8 cellular contexts compared by ENCODE assay signal in the genomic region with DNA sequence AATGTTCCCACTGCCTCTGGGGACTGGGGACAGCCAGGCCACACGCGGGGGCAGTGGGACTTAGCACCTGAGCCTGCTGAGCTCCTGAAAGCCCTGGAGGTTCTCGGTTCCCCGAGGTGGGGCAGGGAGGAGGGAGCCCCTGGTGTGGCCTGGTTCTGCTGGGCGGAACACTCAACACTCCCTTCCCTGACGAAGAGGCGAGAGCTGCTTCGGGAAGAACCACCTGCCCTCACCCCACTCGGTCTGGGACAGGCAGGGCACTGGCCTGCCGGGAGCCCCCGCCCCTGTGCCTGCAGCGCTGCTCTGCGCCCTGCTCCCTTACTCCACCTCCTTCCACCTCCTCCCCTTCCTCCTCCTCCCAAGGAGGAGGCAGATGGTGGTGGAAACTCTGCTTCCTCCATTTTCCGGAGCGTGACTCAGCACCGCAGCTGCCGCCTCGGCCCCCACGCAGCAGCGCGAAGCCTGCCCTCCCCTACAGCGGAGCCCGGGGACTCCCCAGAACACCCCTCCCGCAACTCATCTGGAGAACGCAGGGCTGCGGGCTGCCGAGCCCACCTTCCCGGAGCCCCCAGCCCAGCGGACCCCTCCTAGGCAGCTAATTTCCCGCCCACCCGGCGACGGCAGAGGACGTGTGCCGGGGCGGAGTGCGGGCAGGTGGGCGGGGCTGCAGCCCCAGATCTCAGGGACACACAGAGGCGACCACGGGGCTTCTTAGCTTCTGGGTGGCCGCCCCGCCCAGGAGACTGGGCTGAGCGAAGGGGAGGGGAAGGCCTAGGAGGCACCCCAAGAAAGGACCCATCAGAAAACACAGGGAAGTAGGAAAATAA. TPM values are rescaled to one million over a fixed set of nuclear protein-coding genes. Genes with fewer than 3 reads are reported as not detected.
DNase-seq lines count a peak whose midpoint lies in the region; ATAC-seq, FAIRE-seq and TF ChIP-seq lines count a peak whose summit lies in the region.

No MANE protein-coding gene starts in this region.

- H3K9ac ChIP-seq in SU-DHL-6 (ENCODE audit: low read length), result peak overlapping the region; percentile 54
- H3K9ac ChIP-seq in adipocyte (ENCODE audit: low read length), result peak overlapping the region; percentile 84

- H3K4me2 ChIP-seq in SU-DHL-6 (ENCODE audit: low read depth, low read length, poor library complexity, severe bottlenecking), result peak overlapping the region; percentile 51

- no peak for TF ChIP-seq CTCF in SU-DHL-6 (IDR thresholded peaks at IDR 0.05; ENCODE audit: insufficient read depth, low read length, poor library complexity, severe bottlenecking)
- TF ChIP-seq CTCF in right atrium auricular region (IDR thresholded peaks at IDR 0.05), result no peak

- H3K79me2 ChIP-seq in SU-DHL-6 (ENCODE audit: insufficient read depth, low read length), result no peaks in the 10 kb centered on the region

- peak overlapping the region; percentile 87 for H2AFZ ChIP-seq in SU-DHL-6 (ENCODE audit: low read depth, low read length, severe bottlenecking)

- FAIRE-seq in urothelium cell line (lab: Jason Lieb, UNC), result no peak

- H3K4me1 ChIP-seq in adipocyte (ENCODE audit: control insufficient read depth, insufficient read depth, low read length), result peaks cover 41% of the 10 kb centered on the region
- H3K4me1 ChIP-seq in right atrium auricular region, result peaks cover 0 to 60% of the 10 kb centered on the region in 2 donors

- DNase-seq in AG20443 (ENCODE audit: low spot score), result peak; percentile 85
- DNase-seq in HuH-7 (ENCODE audit: low spot score), result peak; percentile 83
- peak; percentile 79 for DNase-seq in adipocyte (ENCODE audit: low read depth)
- no peak for DNase-seq in right atrium auricular region (ENCODE audit: low spot score)
- peak; percentile 70 for DNase-seq in pulmonary artery endothelial cell (ENCODE audit: low read depth, low spot score)
- DNase-seq in urothelium cell line (ENCODE audit: low spot score), result peak; percentile 77

- no peaks in the 10 kb centered on the region for H3K36me3 ChIP-seq in SU-DHL-6 (ENCODE audit: low read length)
- no peaks in the 10 kb centered on the region for H3K36me3 ChIP-seq in adipocyte (ENCODE audit: control insufficient read depth, insufficient read depth, low read length, severe bottlenecking)
- H3K36me3 ChIP-seq in right atrium auricular region, result no peaks in the 10 kb centered on the region

- ATAC-seq in GM19372 (IDR thresholded peaks at IDR 0.05; ENCODE audit: low read depth, unreplicated experiment), result peak; percentile 48

- H3K27ac ChIP-seq in SU-DHL-6 (ENCODE audit: low read depth, low read length) (no peak overlapping the region; the same call in 1 of the 2 replicates), right atrium auricular region (peak overlapping the region; percentile 79 to 84)

- H4K20me1 ChIP-seq in SU-DHL-6 (ENCODE audit: low read depth, low read length), result no peaks in the 10 kb centered on the region

- H3K9me3 ChIP-seq in SU-DHL-6 (ENCODE audit: insufficient read depth, low read length) (no peaks in the 10 kb centered on the region; the same call in 1 of the 2 replicates), adipocyte (ENCODE audit: control insufficient read depth, low read length) (no peaks in the 10 kb centered on the region), right atrium auricular region (no peaks in the 10 kb centered on the region)

- H3K27me3 ChIP-seq in SU-DHL-6 (ENCODE audit: low read length) (no peaks in the 10 kb centered on the region), adipocyte (replicated peaks; ENCODE audit: control insufficient read depth, insufficient read depth, low read length) (no peaks in the 10 kb centered on the region), right atrium auricular region (no peaks in the 10 kb centered on the region)

- H3K9me2 ChIP-seq in SU-DHL-6 (replicated peaks; ENCODE audit: insufficient read depth, low read length), result no peaks in the 10 kb centered on the region

- no peaks in the 10 kb centered on the region for H3F3A ChIP-seq in SU-DHL-6 (ENCODE audit: insufficient read depth)

- H3K4me3 ChIP-seq in SU-DHL-6 (ENCODE audit: insufficient read depth, low read length, poor library complexity, severe bottlenecking) (peak overlapping the region; percentile 42), adipocyte (ENCODE audit: low read length) (peak overlapping the region; percentile 76), right atrium auricular region (peak overlapping the region; percentile 49 to 57)

RNA-seq across cellular contexts. Expression of gene INF2, which starts 11.7 kb away (rescaled TPM):
- 10 to 100 TPM; 21.9 to 43.5 TPM for total RNA-seq in right atrium auricular region
- total RNA-seq in pulmonary artery endothelial cell, result 48.9 and 67.8 TPM in 2 replicates

RNA-seq across cellular contexts. Expression of gene ADSS1, which starts 46.3 kb away (rescaled TPM):
- 100 to 1,000 TPM; 113 to 158 TPM for total RNA-seq in right atrium auricular region
- 1.2 and 2.8 TPM in 2 replicates for total RNA-seq in pulmonary artery endothelial cell

Comparison
In these comparisons a context has a peak if more than half of its experiments do, and no peak if none do; other contexts are left out.
1. RNA of gene ADSS1, which starts 46.3 kb away (total RNA-seq): 113 to 158 TPM in right atrium auricular region; 1.2 to 2.8 TPM in pulmonary artery endothelial cell; every median in the first group is over 10 times any median in the second.
2. Peak in every context shown above with its lines, with median percentiles within 50 percentile points of each other: H3K4me3 ChIP-seq.